In genomic region chr19:39381910-39382611, GRCh38 we compare ENCODE assay signal across 1 cellular context.
A peak's percentile ranks its signal among the peaks of the same experiment; 100 is the strongest.
TF ChIP-seq lines count a peak whose summit lies in the region.

No MANE protein-coding gene starts in this region.

TF ChIP-seq in K562, 482 proteins besides CTCF, POLR2A, EP300 and RAD21 (continued from another document and continues in another):
- TF ChIP-seq AFF1 (IDR thresholded peaks at IDR 0.05; ENCODE audit: low read depth in 1 of 2, partially characterized antibody in 2 of 2) (no peak), CREBBP (IDR thresholded peaks at IDR 0.05; ENCODE audit: low read depth, low read length) (no peak), ZNF23 (CRISPR knock-in tag; IDR thresholded peaks at IDR 0.05) (no peak), WHSC1 (IDR thresholded peaks at IDR 0.05; ENCODE audit: low read length) (no peak), ZBTB1 (CRISPR knock-in tag; IDR thresholded peaks at IDR 0.05; ENCODE audit: borderline replicate concordance, low read depth) (no peak), NFATC3 (IDR thresholded peaks at IDR 0.05) (no peak), ETV6 (IDR thresholded peaks at IDR 0.05; ENCODE audit: borderline replicate concordance in 1 of 2, low read depth in 2 of 2, low read length in 1 of 2) (no peak), ETV6 (CRISPR knock-in tag; IDR thresholded peaks at IDR 0.05; ENCODE audit: borderline replicate concordance) (no peak), MEF2D (tag; conservative IDR thresholded peaks at IDR 0.05; ENCODE audit: low read depth) (no peak), RFX1 (IDR thresholded peaks at IDR 0.05) (no peak), ZNF174 (CRISPR knock-in tag; IDR thresholded peaks at IDR 0.05) (no peak), MITF (IDR thresholded peaks at IDR 0.05) (no peak), TFE3 (CRISPR knock-in tag; IDR thresholded peaks at IDR 0.05) (no peak), ZC3H8 (IDR thresholded peaks at IDR 0.05) (no peak), EZH2 (IDR thresholded peaks at IDR 0.05; ENCODE audit: borderline replicate concordance, low read depth, low read length) (no peak), ZNF253 (CRISPR knock-in tag; conservative IDR thresholded peaks at IDR 0.05) (no peak), ZFP1 (CRISPR knock-in tag; IDR thresholded peaks at IDR 0.05) (no peak), POLR2H (tag; IDR thresholded peaks at IDR 0.05; ENCODE audit: low read depth) (no peak), GTF2A2 (tag; IDR thresholded peaks at IDR 0.05) (no peak), NONO (IDR thresholded peaks at IDR 0.05; ENCODE audit: low read depth in 2 of 2, low read length in 1 of 2) (no peak), NR2F6 (CRISPR knock-in tag; IDR thresholded peaks at IDR 0.05) (no peak), ZNF551 (CRISPR knock-in tag; IDR thresholded peaks at IDR 0.05) (no peak), FOXP1 (CRISPR knock-in tag; IDR thresholded peaks at IDR 0.05) (no peak), POLR3A (IDR thresholded peaks at IDR 0.05; ENCODE audit: borderline replicate concordance, extremely low read depth, insufficient read depth, insufficient read length) (no peak), HES1 (IDR thresholded peaks at IDR 0.05; ENCODE audit: low read depth) (peak; percentile 68; the same call in 1 of the 2 replicates), EP400 (IDR thresholded peaks at IDR 0.05) (no peak), TCF15 (CRISPR knock-in tag; IDR thresholded peaks at IDR 0.05) (no peak), RBM17 (IDR thresholded peaks at IDR 0.05; ENCODE audit: borderline replicate concordance, low read depth, low read length) (no peak), TRIM24 (IDR thresholded peaks at IDR 0.05) (0 out of 4 replicates have a peak, but pooled peaks have one; percentile 15 to 61), MYC (IDR thresholded peaks at IDR 0.05; ENCODE audit: low read depth, low read length) (peak; percentile 49; the same call in 1 of the 2 replicates), MYC (CRISPR knock-in tag; IDR thresholded peaks at IDR 0.05; ENCODE audit: borderline replicate concordance, low read depth) (no peak), MEIS2 (IDR thresholded peaks at IDR 0.05; ENCODE audit: partially characterized antibody) (peak; percentile 95), ZNF609 (CRISPR knock-in tag; IDR thresholded peaks at IDR 0.05; ENCODE audit: borderline replicate concordance) (no peak; the same call in 1 of the 2 replicates), PRPF4 (IDR thresholded peaks at IDR 0.05; ENCODE audit: insufficient read depth, low read depth, low read length, poor library complexity, severe bottlenecking) (no peak), ZNF224 (CRISPR knock-in tag; IDR thresholded peaks at IDR 0.05) (no peak), ARID3A (IDR thresholded peaks at IDR 0.05; ENCODE audit: borderline replicate concordance, low read depth, low read length) (no peak), ZNF316 (IDR thresholded peaks at IDR 0.05) (peak; percentile 77), PHB (CRISPR knock-in tag; IDR thresholded peaks at IDR 0.05) (no peak), SRSF1 (IDR thresholded peaks at IDR 0.05; ENCODE audit: low read depth, low read length) (no peak), CBX1 (IDR thresholded peaks at IDR 0.05; ENCODE audit: low read depth) (no peak), ZNF79 (CRISPR knock-in tag; IDR thresholded peaks at IDR 0.05; ENCODE audit: low read depth) (no peak), CCNT2 (IDR thresholded peaks at IDR 0.05; ENCODE audit: borderline replicate concordance, extremely low read depth, insufficient read length, low read depth, low read length) (no peak), FIP1L1 (IDR thresholded peaks at IDR 0.05; ENCODE audit: low read depth, low read length, poor library complexity, severe bottlenecking) (no peak), TSC22D4 (tag; IDR thresholded peaks at IDR 0.05) (no peak), BRCA1 (IDR thresholded peaks at IDR 0.05) (no peak), BRCA1 (CRISPR knock-in tag; IDR thresholded peaks at IDR 0.05) (no peak), SMARCC2 (IDR thresholded peaks at IDR 0.05; ENCODE audit: low read depth) (0 out of 2 replicates have a peak, but pooled peaks have one; percentile 53), TAF1 (IDR thresholded peaks at IDR 0.05; ENCODE audit: control insufficient read depth, extremely low read depth, insufficient read depth, low read length, severe bottlenecking) (no peak), MTA3 (IDR thresholded peaks at IDR 0.05; ENCODE audit: borderline replicate concordance) (peak; percentile 64; the same call in 1 of the 2 replicates), RFX5 (IDR thresholded peaks at IDR 0.05; ENCODE audit: low read depth, low read length) (no peak), ZNF277 (CRISPR knock-in tag; IDR thresholded peaks at IDR 0.05; ENCODE audit: borderline replicate concordance) (no peak), CTCFL (IDR thresholded peaks at IDR 0.05; ENCODE audit: borderline replicate concordance, insufficient read depth, low read depth, low read length, poor library complexity, severe bottlenecking) (no peak), ZBTB17 (CRISPR knock-in tag; IDR thresholded peaks at IDR 0.05) (no peak), KAT8 (IDR thresholded peaks at IDR 0.05; ENCODE audit: low read depth) (no peak)
